In the genomic region with DNA sequence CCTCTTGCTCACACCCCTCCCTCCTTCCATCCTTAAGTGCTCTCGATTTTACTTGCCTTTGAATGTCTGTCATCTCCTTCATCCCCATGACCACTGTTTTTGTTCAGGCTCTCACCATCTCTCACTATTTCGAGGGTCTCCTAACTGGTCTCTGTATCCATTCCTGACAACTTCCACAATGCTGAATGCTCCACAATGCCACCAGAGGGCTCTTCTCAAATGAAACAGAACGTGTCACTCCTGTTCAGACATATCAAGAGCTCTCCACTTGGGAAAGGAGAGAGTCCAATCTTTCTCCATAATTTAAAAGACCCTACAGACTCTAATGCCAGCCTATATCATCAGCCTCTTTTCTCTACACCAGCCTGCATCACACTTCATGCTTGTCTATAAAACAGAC, we compare ENCODE assay signal across 1 cellular context.
TF ChIP-seq lines count a peak whose summit lies in the region.

No MANE protein-coding gene starts in this region.

TF ChIP-seq in HepG2, 621 proteins besides CTCF, POLR2A, EP300 and RAD21:
- TF ChIP-seq, protein P1, sequence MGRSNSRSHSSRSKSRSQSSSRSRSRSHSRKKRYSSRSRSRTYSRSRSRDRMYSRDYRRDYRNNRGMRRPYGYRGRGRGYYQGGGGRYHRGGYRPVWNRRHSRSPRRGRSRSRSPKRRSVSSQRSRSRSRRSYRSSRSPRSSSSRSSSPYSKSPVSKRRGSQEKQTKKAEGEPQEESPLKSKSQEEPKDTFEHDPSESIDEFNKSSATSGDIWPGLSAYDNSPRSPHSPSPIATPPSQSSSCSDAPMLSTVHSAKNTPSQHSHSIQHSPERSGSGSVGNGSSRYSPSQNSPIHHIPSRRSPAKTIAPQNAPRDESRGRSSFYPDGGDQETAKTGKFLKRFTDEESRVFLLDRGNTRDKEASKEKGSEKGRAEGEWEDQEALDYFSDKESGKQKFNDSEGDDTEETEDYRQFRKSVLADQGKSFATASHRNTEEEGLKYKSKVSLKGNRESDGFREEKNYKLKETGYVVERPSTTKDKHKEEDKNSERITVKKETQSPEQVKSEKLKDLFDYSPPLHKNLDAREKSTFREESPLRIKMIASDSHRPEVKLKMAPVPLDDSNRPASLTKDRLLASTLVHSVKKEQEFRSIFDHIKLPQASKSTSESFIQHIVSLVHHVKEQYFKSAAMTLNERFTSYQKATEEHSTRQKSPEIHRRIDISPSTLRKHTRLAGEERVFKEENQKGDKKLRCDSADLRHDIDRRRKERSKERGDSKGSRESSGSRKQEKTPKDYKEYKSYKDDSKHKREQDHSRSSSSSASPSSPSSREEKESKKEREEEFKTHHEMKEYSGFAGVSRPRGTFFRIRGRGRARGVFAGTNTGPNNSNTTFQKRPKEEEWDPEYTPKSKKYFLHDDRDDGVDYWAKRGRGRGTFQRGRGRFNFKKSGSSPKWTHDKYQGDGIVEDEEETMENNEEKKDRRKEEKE (IDR thresholded peaks at IDR 0.05), result no peak
- peak; percentile 24; the same call in 1 of the 2 replicates for TF ChIP-seq SMC3 (IDR thresholded peaks at IDR 0.05; ENCODE audit: low read length)
